In the genomic region with DNA sequence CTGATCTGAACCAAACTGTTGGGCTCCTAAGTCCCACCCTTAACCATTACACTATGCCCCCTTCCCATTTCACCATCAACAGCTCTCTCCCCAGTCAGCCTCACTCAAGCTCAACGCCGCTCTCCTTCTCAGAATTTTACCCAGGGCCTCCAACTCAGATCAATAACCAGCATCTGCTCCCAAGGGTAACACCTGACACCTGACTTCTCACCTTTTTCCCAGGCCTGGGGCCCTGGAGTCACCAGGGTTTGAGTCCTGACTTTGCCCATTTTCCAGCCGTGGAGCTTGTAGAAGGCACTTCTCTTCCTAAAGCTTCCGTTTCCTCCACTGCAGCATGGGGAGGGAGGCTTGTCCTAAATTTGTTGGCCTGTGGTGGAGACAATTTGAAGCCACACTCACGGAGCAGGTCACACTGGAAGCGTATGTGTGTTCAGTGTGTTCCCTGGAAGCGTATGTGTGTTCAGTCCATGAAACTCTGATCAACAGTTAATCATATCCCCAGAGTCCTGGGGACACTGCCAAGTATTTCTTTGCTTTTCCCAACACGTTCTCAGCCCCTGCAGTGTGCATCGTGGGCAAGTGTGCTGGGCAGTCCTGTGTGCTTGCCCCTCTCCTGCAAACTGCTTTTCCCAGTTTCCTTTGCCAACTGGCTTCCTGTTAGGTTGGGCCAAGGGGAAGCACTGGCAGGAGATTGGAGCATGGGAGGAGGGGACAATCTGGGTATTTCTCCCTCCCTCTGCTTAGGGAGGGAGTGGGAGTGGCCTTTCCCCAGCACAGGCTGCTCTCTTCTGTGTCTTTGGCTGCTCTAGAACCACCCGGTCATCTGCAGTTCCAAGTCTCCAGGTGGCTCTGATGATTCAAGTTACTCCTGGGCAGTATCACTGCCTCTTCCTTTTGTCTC, we compare ENCODE assay signal across 8 cellular contexts. TPM values are rescaled to one million over a fixed set of nuclear protein-coding genes. Genes with fewer than 3 reads are reported as not detected.
A peak's percentile ranks its signal among the peaks of the same experiment; 100 is the strongest.
DNase-seq lines count a peak whose midpoint lies in the region; TF ChIP-seq lines count a peak whose summit lies in the region.

No MANE protein-coding gene starts in this region.

- no peaks in the 10 kb centered on the region for H3K36me3 Mint-ChIP-seq in H9 (ENCODE audit: insufficient read depth in 1 of 3, low read depth in 3 of 3)
- H3K36me3 Mint-ChIP-seq in CD8-positive, alpha-beta memory T cell: no peaks in the 10 kb centered on the region

- H2AK5ac ChIP-seq in H9 (ENCODE audit: insufficient read length, low read length) (no peak overlapping the region), trophoblast cell (ENCODE audit: low read length) (no peak overlapping the region)

- H3K79me2 ChIP-seq in osteoblast (ENCODE audit: insufficient read depth, low read length) (no peaks in the 10 kb centered on the region), H9 (ENCODE audit: insufficient read depth, low read length) (no peaks in the 10 kb centered on the region), trophoblast cell (ENCODE audit: control insufficient read depth, insufficient read depth, low read length, poor library complexity) (no peaks in the 10 kb centered on the region)

- WGBS in H9 (ENCODE audit: extremely low coverage, insufficient read length, low lambda C conversion rate): no CpG with 5 or more reads among the region's 10 CpGs
- WGBS in trophoblast cell (ENCODE audit: extremely low coverage, insufficient coverage, insufficient read length): no CpG with 5 or more reads among the region's 10 CpGs

- no peak overlapping the region for H3K4ac ChIP-seq in H9 (ENCODE audit: low read depth, low read length)
- no peak overlapping the region for H3K4ac ChIP-seq in trophoblast cell (ENCODE audit: low read depth, low read length)

- DNase-seq in EL (peak; percentile 50), NCI-H226 (peak; percentile 41), epithelial cell of esophagus (ENCODE audit: low read depth) (peak; percentile 56), osteoblast (ENCODE audit: insufficient read length, low spot score, missing footprints) (peak; percentile 93), H9 (no peak), trophoblast cell (no peak), inferior parietal cortex (ENCODE audit: extremely low spot score) (no peak)
- DNase-seq in CD8-positive, alpha-beta memory T cell: no peak

- H3K27ac Mint-ChIP-seq in H9: no peak overlapping the region; a peak in 1 of 7 replicates
- H3K27ac Mint-ChIP-seq in CD8-positive, alpha-beta memory T cell: peak overlapping the region in 2 of 8 donors; percentile 4 to 12

- H4K20me1 ChIP-seq in osteoblast (ENCODE audit: insufficient read depth, low read length): no peaks in the 10 kb centered on the region
- H4K20me1 ChIP-seq in H9 (ENCODE audit: control insufficient read depth, insufficient read depth, insufficient read length): no peaks in the 10 kb centered on the region

- H3K27ac ChIP-seq in osteoblast (ENCODE audit: low read depth, low read length) (no peak overlapping the region), H9 (ENCODE audit: insufficient read length, low read depth, low read length) (no peak overlapping the region), trophoblast cell (ENCODE audit: low read depth, low read length) (no peak overlapping the region)
- no peak overlapping the region for H3K27ac ChIP-seq in CD8-positive, alpha-beta memory T cell (ENCODE audit: low read depth, low read length)

- H3K79me1 ChIP-seq in H9 (ENCODE audit: insufficient read depth, low read depth, low read length, poor library complexity, severe bottlenecking) (no peaks in the 10 kb centered on the region), trophoblast cell (ENCODE audit: low read length) (no peaks in the 10 kb centered on the region)

- H2BK120ac ChIP-seq in H9 (ENCODE audit: low read depth, low read length, poor library complexity, severe bottlenecking) (no peak overlapping the region), trophoblast cell (ENCODE audit: insufficient read depth, low read length, poor library complexity) (no peak overlapping the region)

- no peak overlapping the region for H3K23ac ChIP-seq in H9 (ENCODE audit: insufficient read length, low read depth, low read length)
- no peak overlapping the region for H3K23ac ChIP-seq in trophoblast cell (ENCODE audit: low read length)

- H3K56ac ChIP-seq in H9 (ENCODE audit: insufficient read length, low read depth, low read length): no peak overlapping the region

- CTCF ChIA-PET in CD8-positive, alpha-beta memory T cell (lab: Charles Lee): no interaction called here

- H3T11ph ChIP-seq in H9 (ENCODE audit: low read length): no peak overlapping the region

- H3K4me3 ChIP-seq in epithelial cell of esophagus (ENCODE audit: low read length): no peak overlapping the region
- no peak overlapping the region for H3K4me3 ChIP-seq in osteoblast (ENCODE audit: insufficient read depth, low read length)
- no peak overlapping the region for H3K4me3 ChIP-seq in trophoblast cell (ENCODE audit: low read depth, low read length)
- H3K4me3 ChIP-seq in CD8-positive, alpha-beta memory T cell (ENCODE audit: low read length): no peak overlapping the region

- H4K91ac ChIP-seq in H9 (ENCODE audit: insufficient read length, low read depth, low read length): no peak overlapping the region
- H4K91ac ChIP-seq in trophoblast cell (ENCODE audit: low read depth, low read length): no peak overlapping the region

- H3K4me2 ChIP-seq in osteoblast (ENCODE audit: insufficient read depth, low read length) (peak overlapping the region; percentile 9), H9 (ENCODE audit: insufficient read depth, insufficient read length, low read length) (no peak overlapping the region), trophoblast cell (ENCODE audit: low read length) (no peak overlapping the region)

- H3K36me3 ChIP-seq in osteoblast (ENCODE audit: insufficient read depth, low read length) (no peaks in the 10 kb centered on the region), trophoblast cell (ENCODE audit: control insufficient read depth in 1 of 2, insufficient read depth in 2 of 2, low read length in 2 of 2) (no peaks in the 10 kb centered on the region)
- no peaks in the 10 kb centered on the region for H3K36me3 ChIP-seq in CD8-positive, alpha-beta memory T cell (ENCODE audit: insufficient read depth, low read length)

- no peak overlapping the region for H4K8ac ChIP-seq in H9 (replicated peaks; ENCODE audit: insufficient read length, low read depth, low read length)
- no peak overlapping the region for H4K8ac ChIP-seq in trophoblast cell (ENCODE audit: low read depth, low read length)

- peaks cover 5 to 9% of the 10 kb centered on the region in 2 experiments; a peak in 3 of 4 replicates for H3K4me1 Mint-ChIP-seq in H9
- peaks cover 45 to 56% (median 52%) of the 10 kb centered on the region in 3 donors for H3K4me1 Mint-ChIP-seq in CD8-positive, alpha-beta memory T cell

- H2BK12ac ChIP-seq in H9 (ENCODE audit: insufficient read length, low read depth, low read length): no peak overlapping the region
- no peak overlapping the region for H2BK12ac ChIP-seq in trophoblast cell (ENCODE audit: low read length)

- no peak overlapping the region for H4K12ac ChIP-seq in trophoblast cell (ENCODE audit: low read depth, low read length)

- no peak overlapping the region for H3K18ac ChIP-seq in H9 (ENCODE audit: insufficient read length, low read depth, low read length)
- H3K18ac ChIP-seq in trophoblast cell (ENCODE audit: low read length): no peak overlapping the region

- TF ChIP-seq CTCF in epithelial cell of esophagus (IDR thresholded peaks at IDR 0.05; ENCODE audit: insufficient read depth, low read depth, low read length, missing control alignments) (no peak), osteoblast (IDR thresholded peaks at IDR 0.05; ENCODE audit: extremely low read depth, low read depth, low read length) (no peak), H9 (conservative IDR thresholded peaks at IDR 0.05) (no peak)

- no peaks in the 10 kb centered on the region for H3K9me3 Mint-ChIP-seq in H9
- no peaks in the 10 kb centered on the region for H3K9me3 Mint-ChIP-seq in CD8-positive, alpha-beta memory T cell

- no peak overlapping the region for H2BK5ac ChIP-seq in H9 (ENCODE audit: insufficient read length, low read length)
- no peak overlapping the region for H2BK5ac ChIP-seq in trophoblast cell (ENCODE audit: low read depth, low read length, poor library complexity)

- H2BK20ac ChIP-seq in H9 (ENCODE audit: low read depth, low read length, poor library complexity, severe bottlenecking): no peak overlapping the region

- peaks cover 5% of the 10 kb centered on the region for H3K27me3 Mint-ChIP-seq in H9 (ENCODE audit: low read depth)
- H3K27me3 Mint-ChIP-seq in CD8-positive, alpha-beta memory T cell: no peaks in the 10 kb centered on the region

- H3K4me3 Mint-ChIP-seq in H9: no peak overlapping the region
- no peak overlapping the region for H3K4me3 Mint-ChIP-seq in CD8-positive, alpha-beta memory T cell

- H3K23me2 ChIP-seq in H9 (ENCODE audit: insufficient read length, low read depth, low read length, poor library complexity, severe bottlenecking): no peaks in the 10 kb centered on the region

- H3K4me1 ChIP-seq in osteoblast (ENCODE audit: insufficient read depth, low read length) (peaks cover 13% of the 10 kb centered on the region), H9 (ENCODE audit: insufficient read depth, low read length) (no peaks in the 10 kb centered on the region), trophoblast cell (ENCODE audit: control insufficient read depth in 1 of 2, insufficient read depth in 2 of 2, low read length in 2 of 2) (no peaks in the 10 kb centered on the region)
- peaks cover 35% of the 10 kb centered on the region for H3K4me1 ChIP-seq in CD8-positive, alpha-beta memory T cell (ENCODE audit: insufficient read depth, low read length)

- no peak overlapping the region for H4K5ac ChIP-seq in H9 (ENCODE audit: insufficient read length, low read depth, low read length)

- POLR2A ChIA-PET in CD8-positive, alpha-beta memory T cell (lab: Charles Lee): interaction anchor here (0.6 kb wide), 1 partner anchor 12 kb away, joined by 11 read pairs; no protein-coding TSS in a partner anchor

- H2BK15ac ChIP-seq in H9 (ENCODE audit: low read depth, low read length): no peak overlapping the region

- H3K14ac ChIP-seq in H9 (ENCODE audit: insufficient read depth, low read length) (no peak overlapping the region), trophoblast cell (ENCODE audit: low read length) (no peak overlapping the region)

- peaks cover 6% of the 10 kb centered on the region for H3K27me3 ChIP-seq in osteoblast (ENCODE audit: insufficient read depth, low read length)
- H3K27me3 ChIP-seq in H9 (ENCODE audit: insufficient read depth, low read length): no peaks in the 10 kb centered on the region
- no peaks in the 10 kb centered on the region for H3K27me3 ChIP-seq in trophoblast cell (ENCODE audit: insufficient read depth, low read length)
- H3K27me3 ChIP-seq in CD8-positive, alpha-beta memory T cell (ENCODE audit: insufficient read depth, low read length, poor library complexity, severe bottlenecking): no peaks in the 10 kb centered on the region

- H3K9me3 ChIP-seq in osteoblast (ENCODE audit: low read depth, low read length) (no peaks in the 10 kb centered on the region), H9 (ENCODE audit: control insufficient read depth, low read depth, low read length) (no peaks in the 10 kb centered on the region), trophoblast cell (ENCODE audit: insufficient read depth, low read depth, low read length) (peaks cover 2% of the 10 kb centered on the region)
- H3K9me3 ChIP-seq in CD8-positive, alpha-beta memory T cell (ENCODE audit: low read length): no peaks in the 10 kb centered on the region

- H2AFZ ChIP-seq in osteoblast (ENCODE audit: low read length) (no peak overlapping the region), H9 (ENCODE audit: low read length) (no peak overlapping the region), trophoblast cell (ENCODE audit: insufficient read depth, low read length, poor library complexity) (no peak overlapping the region)

- H3K9ac ChIP-seq in H9 (ENCODE audit: extremely low read depth, insufficient read length, low read length) (no peak overlapping the region), trophoblast cell (ENCODE audit: low read length) (no peak overlapping the region)

RNA-seq across cellular contexts. Expression of gene NEK6, which starts 36.9 kb away (rescaled TPM):
- total RNA-seq in osteoblast (128 and 130 TPM in 2 replicates), H9 (2021) (13.7 and 14.3 TPM in 2 replicates)
- polyA plus RNA-seq in trophoblast cell (2013): 51.6 and 53.5 TPM in 2 replicates
- total RNA-seq in CD8-positive, alpha-beta memory T cell: 10 to 100 TPM; 63.0 to 66.0 TPM
- 9.5 TPM for polyA plus RNA-seq in CD8-positive, alpha-beta memory T cell

Comparison
In these comparisons a context has a peak if more than half of its experiments do, and no peak if none do; other contexts are left out.
1. DNase-seq: peak in EL (single experiment), NCI-H226 (single experiment), epithelial cell of esophagus (single experiment) and osteoblast (single experiment); none in H9 (single experiment), trophoblast cell (0 of 2), inferior parietal cortex (single experiment) and CD8-positive, alpha-beta memory T cell (0 of 5).